ENCODE assay signal across 12 cellular contexts in genomic region chr1:53545663-53546408, GRCh38.
DNase-seq lines count a peak whose midpoint lies in the region; ATAC-seq and TF ChIP-seq lines count a peak whose summit lies in the region.
"Had no signal": no experiment of that assay in that cellular context is flagged by ENCODE, and none has a peak within 500 bp of the region (broad histone marks: within the 10 kb centered on the region; RNA-seq: fewer than 3 reads in every experiment).

No MANE protein-coding gene starts in this region.

- H3K36me3 ChIP-seq in suprapubic skin (no peaks in the 10 kb centered on the region), gastroesophageal sphincter (no peaks in the 10 kb centered on the region)

- H3K9me3 ChIP-seq in right cardiac atrium (ENCODE audit: control insufficient read depth, low read length) (no peaks in the 10 kb centered on the region), suprapubic skin (no peaks in the 10 kb centered on the region), gastroesophageal sphincter (no peaks in the 10 kb centered on the region)

- TF ChIP-seq POLR2A in suprapubic skin (IDR thresholded peaks at IDR 0.05) (no peak), gastroesophageal sphincter (IDR thresholded peaks at IDR 0.05) (no peak)

- DNase-seq in activated effector memory CD4-positive, alpha-beta T cell treated with anti-CD3 and anti-CD28 coated beads, Interleukin-2, amount 50 U/mL, for 16 hours = peak; percentile 53
- no peak for DNase-seq in activated effector memory CD4-positive, alpha-beta T cell treated with Interleukin-2 at 50 U/mL for 16 hours
- DNase-seq in NCI-H69 (lab: John Stamatoyannopoulos, UW) = peak; percentile 43
- DNase-seq in right cardiac atrium = peak in 1 of 3 donors; percentile 54
- DNase-seq in suprapubic skin (ENCODE audit: low spot score in 2 of 2) = peak; percentile 50 to 72
- no peak for DNase-seq in T1000 (lab: John Stamatoyannopoulos, UW)
- DNase-seq: activated CD4-positive, alpha-beta T cell treated with anti-CD3 and anti-CD28 coated beads, Interleukin-2, amount 10 ng/mL, durations not matched to agents 24 days and 14 days; occipital lobe; stimulated activated CD4-positive, alpha-beta T cell treated with anti-CD3 and anti-CD28 coated beads, Interleukin-1b, Interleukin-23, amount 100 ng/mL, for 48 hours had no signal

- H3K27ac ChIP-seq in right cardiac atrium (ENCODE audit: low read length) = no peak overlapping the region
- H3K27ac ChIP-seq in suprapubic skin = no peak overlapping the region
- H3K27ac ChIP-seq in gastroesophageal sphincter = no peak overlapping the region

- H3K4me3 ChIP-seq in right cardiac atrium (ENCODE audit: low read length) (no peak overlapping the region), suprapubic skin (no peak overlapping the region), gastroesophageal sphincter (no peak overlapping the region)
- H3K4me3 ChIP-seq: lung had no signal

- H3K27me3 ChIP-seq in right cardiac atrium (ENCODE audit: control insufficient read depth, insufficient read depth) = no peaks in the 10 kb centered on the region
- H3K27me3 ChIP-seq in suprapubic skin = no peaks in the 10 kb centered on the region
- peaks cover 9% of the 10 kb centered on the region for H3K27me3 ChIP-seq in gastroesophageal sphincter

- H3K4me1 ChIP-seq in right cardiac atrium (ENCODE audit: control insufficient read depth, insufficient read depth, low read length) (no peaks in the 10 kb centered on the region), suprapubic skin (peaks cover 11% of the 10 kb centered on the region), gastroesophageal sphincter (peaks cover 0 to 12% (median 0%) of the 10 kb centered on the region in 3 donors)

- 48% methylated on average over 17 of the region's 17 CpGs for WGBS in right cardiac atrium
- 61% methylated on average over 11 of the region's 17 CpGs for WGBS in suprapubic skin
- 78 to 91% methylated on average over 5 to 9 of the region's 17 CpGs for WGBS in gastroesophageal sphincter (ENCODE audit: low coverage in 1 of 2), 2 donors

- intact Hi-C loops in right cardiac atrium (cut with DNase I) = no loop called here

- ATAC-seq in right cardiac atrium = peak; percentile 27 to 40
- ATAC-seq in HG03095 (IDR thresholded peaks at IDR 0.05; ENCODE audit: unreplicated experiment) = no peak
- ATAC-seq in gastroesophageal sphincter = no peak

- TF ChIP-seq EP300 in suprapubic skin (IDR thresholded peaks at IDR 0.05) = no peak
- TF ChIP-seq EP300 in gastroesophageal sphincter (IDR thresholded peaks at IDR 0.05) = no peak

- no peak for TF ChIP-seq CTCF in suprapubic skin (IDR thresholded peaks at IDR 0.05)
- TF ChIP-seq CTCF in gastroesophageal sphincter (IDR thresholded peaks at IDR 0.05) = no peak

Comparison
In these comparisons a context has a peak if more than half of its experiments do, and no peak if none do; other contexts are left out.
1. DNase-seq: peak in activated effector memory CD4-positive, alpha-beta T cell treated with anti-CD3 and anti-CD28 coated beads, Interleukin-2, amount 50 U/mL, for 16 hours (single experiment), NCI-H69 (single experiment) and suprapubic skin (2 of 2); none in activated effector memory CD4-positive, alpha-beta T cell treated with Interleukin-2 at 50 U/mL for 16 hours (single experiment) and T1000 (single experiment).
2. ATAC-seq: peak in right cardiac atrium (2 of 2); none in HG03095 (single experiment) and gastroesophageal sphincter (single experiment).